In the genomic region with DNA sequence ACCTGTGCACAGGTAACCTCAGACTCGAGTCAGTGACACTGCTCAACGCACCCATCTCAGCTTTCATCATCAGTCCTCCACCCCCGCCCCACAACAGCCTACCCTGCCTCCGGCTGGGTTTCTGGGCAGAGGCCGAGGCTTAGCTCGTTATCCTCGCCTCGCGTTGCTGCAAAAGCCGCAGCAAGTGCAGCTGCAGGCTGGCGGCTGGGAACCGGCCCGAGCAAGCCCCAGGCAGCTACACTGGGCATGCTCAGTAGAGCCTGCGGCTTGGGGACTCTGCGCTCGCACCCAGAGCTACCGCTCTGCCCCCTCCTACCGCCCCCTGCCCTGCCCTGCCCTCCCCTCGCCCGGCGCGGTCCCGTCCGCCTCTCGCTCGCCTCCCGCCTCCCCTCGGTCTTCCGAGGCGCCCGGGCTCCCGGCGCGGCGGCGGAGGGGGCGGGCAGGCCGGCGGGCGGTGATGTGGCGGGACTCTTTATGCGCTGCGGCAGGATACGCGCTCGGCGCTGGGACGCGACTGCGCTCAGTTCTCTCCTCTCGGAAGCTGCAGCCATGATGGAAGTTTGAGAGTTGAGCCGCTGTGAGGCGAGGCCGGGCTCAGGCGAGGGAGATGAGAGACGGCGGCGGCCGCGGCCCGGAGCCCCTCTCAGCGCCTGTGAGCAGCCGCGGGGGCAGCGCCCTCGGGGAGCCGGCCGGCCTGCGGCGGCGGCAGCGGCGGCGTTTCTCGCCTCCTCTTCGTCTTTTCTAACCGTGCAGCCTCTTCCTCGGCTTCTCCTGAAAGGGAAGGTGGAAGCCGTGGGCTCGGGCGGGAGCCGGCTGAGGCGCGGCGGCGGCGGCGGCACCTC, we compare ENCODE assay signal across 9 cellular contexts. TPM values are rescaled to one million over a fixed set of nuclear protein-coding genes. Genes with fewer than 3 reads are reported as not detected.
DNase-seq lines count a peak whose midpoint lies in the region; ATAC-seq, FAIRE-seq and TF ChIP-seq lines count a peak whose summit lies in the region.
"Had no signal": no experiment of that assay in that cellular context is flagged by ENCODE, and none has a peak within 500 bp of the region (broad histone marks: within the 10 kb centered on the region; RNA-seq: fewer than 3 reads in every experiment).

A gene with protein sequence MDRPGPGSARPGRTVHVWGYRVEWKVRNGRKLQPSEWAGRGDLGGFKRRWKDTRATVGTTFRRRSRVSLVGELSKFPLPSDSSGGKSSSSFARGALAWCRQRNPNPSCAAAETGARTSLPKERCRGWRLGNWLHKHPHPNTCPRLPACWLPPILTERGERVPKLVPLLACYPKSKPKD (minus strand): TSS at position 432 of the 842 bp plus-strand sequence. CDS start 1,046 bp downstream, outside the sequence.
A gene (plus strand): TSS at position 524 of the 842 bp plus-strand sequence. CDS start 845 bp downstream, outside the sequence.

- no TSS peak for BruUV-seq in mammary epithelial cell (replicated peaks; lab: Mats Ljungman, UMichigan)

- H3K27me3 Mint-ChIP-seq in WTC11 (ENCODE audit: low read depth) (peaks cover 4% of the 10 kb centered on the region), immature natural killer cell (ENCODE audit: low read depth in 3 of 3) (peaks cover 18 to 34% (median 29%) of the 10 kb centered on the region in 3 donors)

- H2AFZ ChIP-seq in mammary epithelial cell (ENCODE audit: low read depth, low read length): peak within 1 kb of the TSS; percentile 98

- no peaks in the 10 kb centered on the region for H3K9me3 ChIP-seq in mammary epithelial cell (replicated peaks; ENCODE audit: insufficient read depth, low read length)
- H3K9me3 ChIP-seq in small intestine (ENCODE audit: control insufficient read depth, low read depth): no peaks in the 10 kb centered on the region

- H3K4me3 Mint-ChIP-seq in WTC11 (peak within 1 kb of the TSS; percentile 98), immature natural killer cell (peak within 1 kb of the TSS; percentile 96 to 100 (median 98))

- TF ChIP-seq CTCF in WTC11 (IDR thresholded peaks at IDR 0.05) (no peak), mammary epithelial cell (conservative IDR thresholded peaks at IDR 0.05 in 1 of 2, IDR thresholded peaks at IDR 0.05 in 1 of 2; ENCODE audit: extremely low read depth in 1 of 2, insufficient read depth in 1 of 2, low read depth in 1 of 2, low read length in 2 of 2) (no peak)

- H3K27me3 ChIP-seq in mammary epithelial cell (ENCODE audit: insufficient read depth, low read length) (no peaks in the 10 kb centered on the region), small intestine (ENCODE audit: control insufficient read depth in 2 of 2, insufficient read depth in 2 of 2, low read length in 2 of 2) (no peaks in the 10 kb centered on the region)

- peaks cover 38% of the 10 kb centered on the region for H3K4me1 Mint-ChIP-seq in WTC11
- peaks cover 55 to 61% of the 10 kb centered on the region in 2 donors for H3K4me1 Mint-ChIP-seq in immature natural killer cell

- intact Hi-C loops in mammary epithelial cell (cut with micrococcal nuclease): loop anchor here (2.0 to 5.0 kb wide), 3 partner anchors 206 to 609 kb away; a partner anchor contains a TSS

- H3K4me3 ChIP-seq in mammary epithelial cell (replicated peaks in 1 of 3; ENCODE audit: insufficient read depth in 1 of 3, low read depth in 2 of 3, low read length in 3 of 3): peak within 1 kb of the TSS; percentile 51 to 77 (median 68)
- H3K4me3 ChIP-seq in small intestine (ENCODE audit: low read depth in 1 of 2, low read length in 2 of 2): peak within 1 kb of the TSS; percentile 88 to 99

- dilution Hi-C loops in mammary epithelial cell (cut with HindIII; ENCODE audit: low sequenced_read_pairs): no loop called here

- H3K4me2 ChIP-seq in mammary epithelial cell (ENCODE audit: insufficient read depth, low read depth, low read length): peak within 1 kb of the TSS; percentile 96

- WGBS in mammary epithelial cell (ENCODE audit: low coverage, missing lambda C conversion rate): 6% methylated on average over 3 of the region's 88 CpGs
- WGBS in small intestine, 3 donors: 0 to 1% (median 1%) methylated on average over 58 to 88 of the region's 88 CpGs

- in situ Hi-C loops in mammary epithelial cell (cut with MboI; ENCODE audit: low sequenced_read_pairs in 2 of 2): loop anchor here (5.0 to 10.0 kb wide), 2 partner anchors 524 to 691 kb away; no protein-coding TSS in a partner anchor

- H3K9me3 Mint-ChIP-seq in WTC11 (no peaks in the 10 kb centered on the region), immature natural killer cell (no peaks in the 10 kb centered on the region)

- H3K27ac Mint-ChIP-seq in WTC11 (peak within 1 kb of the TSS; percentile 99), immature natural killer cell (peak within 1 kb of the TSS; percentile 93 to 97 (median 96))

- peaks cover 8% of the 10 kb centered on the region for H4K20me1 ChIP-seq in mammary epithelial cell (ENCODE audit: insufficient read depth, low read length)

- FAIRE-seq in small intestine (lab: Jason Lieb, UNC): no peak
- FAIRE-seq: A204.1 had no signal

- H3K4me1 ChIP-seq in mammary epithelial cell (ENCODE audit: insufficient read depth, low read length) (peaks cover 12% of the 10 kb centered on the region), small intestine (ENCODE audit: control insufficient read depth in 2 of 2, insufficient read depth in 1 of 2, low read depth in 1 of 2, low read length in 1 of 2) (peaks cover 0 to 4% of the 10 kb centered on the region in 2 donors)

- peak within 1 kb of the TSS; percentile 77 for H3K9ac ChIP-seq in mammary epithelial cell (ENCODE audit: insufficient read depth, low read length)

- H3K36me3 Mint-ChIP-seq in WTC11: peaks cover 5% of the 10 kb centered on the region
- H3K36me3 Mint-ChIP-seq in immature natural killer cell: peaks cover 0 to 4% (median 0%) of the 10 kb centered on the region in 3 donors

- ATAC-seq in HG03045 (IDR thresholded peaks at IDR 0.05; ENCODE audit: unreplicated experiment): peak; percentile 38
- peak; percentile 70 for ATAC-seq in WTC11

- H3K79me2 ChIP-seq in mammary epithelial cell (ENCODE audit: insufficient read depth, low read length): peaks cover 47% of the 10 kb centered on the region

- H3K36me3 ChIP-seq in mammary epithelial cell (ENCODE audit: insufficient read depth, low read length) (no peaks in the 10 kb centered on the region), small intestine (ENCODE audit: control insufficient read depth in 2 of 2, insufficient read depth in 2 of 2, low read length in 2 of 2) (no peaks in the 10 kb centered on the region)

- CTCF ChIA-PET in WTC11 (lab: Charles Lee): interaction anchor here (0.8 to 2.8 kb wide), 10 partner anchors 13 to 865 kb away, joined by 3 to 19 read pairs (median 5); a partner anchor contains a TSS
- CTCF ChIA-PET in mammary epithelial cell (lab: Charles Lee; ENCODE audit: low non-redundant PET): no interaction called here

- POLR2A ChIA-PET in WTC11 (lab: Charles Lee): interaction anchor here (0.5 to 3.0 kb wide), 15 partner anchors 9 to 1474 kb away, joined by 3 to 24 read pairs (median 3); a partner anchor contains a TSS

- H3K27ac ChIP-seq in mammary epithelial cell (ENCODE audit: insufficient read depth, low read depth, low read length): peak within 1 kb of the TSS; percentile 69
- peak within 1 kb of the TSS; percentile 94 to 98 for H3K27ac ChIP-seq in small intestine (ENCODE audit: low read depth in 1 of 2, low read length in 1 of 2)

- DNase-seq in NCI-H1417 (lab: John Stamatoyannopoulos, UW) (peak; percentile 76 to 89 (median 88)), NCI-H1417 treated with DMSO at 0.1 percent for 48 hours (lab: John Stamatoyannopoulos, UW) (no peak), NCI-H2171 treated with DMSO at 0.1 percent for 48 hours (lab: John Stamatoyannopoulos, UW) (peak; percentile 89), WTC11 (ENCODE audit: low spot score) (peak; percentile 84), mammary epithelial cell (peak; percentile 92), immature natural killer cell (peak; percentile 81 to 85 (median 83)), small intestine (peak; percentile 86)

TF ChIP-seq in WTC11, 78 proteins besides CTCF, POLR2A, EP300 and RAD21 (continues in another document):
- TF ChIP-seq TEAD1 (CRISPR knock-in tag; IDR thresholded peaks at IDR 0.05) (peak; percentile 82), TCF7 (CRISPR knock-in tag; IDR thresholded peaks at IDR 0.05; ENCODE audit: low read depth) (no peak), RELA (CRISPR knock-in tag; IDR thresholded peaks at IDR 0.05; ENCODE audit: borderline replicate concordance) (no peak), KAT7 (CRISPR knock-in tag; IDR thresholded peaks at IDR 0.05; ENCODE audit: borderline replicate concordance) (peak; percentile 97; the same call in 1 of the 2 replicates), IRF2 (CRISPR knock-in tag; IDR thresholded peaks at IDR 0.05; ENCODE audit: borderline replicate concordance, low read depth) (no peak), ZNF396 (CRISPR knock-in tag; IDR thresholded peaks at IDR 0.05; ENCODE audit: borderline replicate concordance) (no peak), SMAD4 (CRISPR knock-in tag; IDR thresholded peaks at IDR 0.05) (no peak), EMX1 (CRISPR knock-in tag; IDR thresholded peaks at IDR 0.05) (no peak), NR3C1 (CRISPR knock-in tag; conservative IDR thresholded peaks at IDR 0.05; ENCODE audit: low read depth) (no peak), CREB1 (CRISPR knock-in tag; IDR thresholded peaks at IDR 0.05) (no peak)
- TF ChIP-seq, protein P1, sequence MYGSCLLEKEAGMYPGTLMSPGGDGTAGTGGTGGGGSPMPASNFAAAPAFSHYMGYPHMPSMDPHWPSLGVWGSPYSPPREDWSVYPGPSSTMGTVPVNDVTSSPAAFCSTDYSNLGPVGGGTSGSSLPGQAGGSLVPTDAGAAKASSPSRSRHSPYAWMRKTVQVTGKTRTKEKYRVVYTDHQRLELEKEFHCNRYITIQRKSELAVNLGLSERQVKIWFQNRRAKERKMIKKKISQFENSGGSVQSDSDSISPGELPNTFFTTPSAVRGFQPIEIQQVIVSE (CRISPR knock-in tag; IDR thresholded peaks at IDR 0.05; ENCODE audit: borderline replicate concordance): no peak
- TF ChIP-seq, protein P2, sequence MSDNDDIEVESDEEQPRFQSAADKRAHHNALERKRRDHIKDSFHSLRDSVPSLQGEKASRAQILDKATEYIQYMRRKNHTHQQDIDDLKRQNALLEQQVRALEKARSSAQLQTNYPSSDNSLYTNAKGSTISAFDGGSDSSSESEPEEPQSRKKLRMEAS (CRISPR knock-in tag; IDR thresholded peaks at IDR 0.05): peak; percentile 62; the same call in 1 of the 2 replicates

RNA-seq across cellular contexts. Expression of the first gene that starts in this region (rescaled TPM):
- 0.52 to 1.1 TPM (median 1.0 TPM) in 3 replicates for total RNA-seq in WTC11 (2021)
- total RNA-seq in mammary epithelial cell: 1 to 10 TPM; 1.0 to 1.2 TPM
- polyA plus RNA-seq in mammary epithelial cell: 0.50 TPM
- polyA minus RNA-seq in mammary epithelial cell: not detected
- under 1 TPM in 2 of 3 donors, not detected in 1; 0.06 to 0.17 TPM for polyA plus RNA-seq in immature natural killer cell
- under 1 TPM in 2 of 3 donors, not detected in 1; 0.27 to 0.55 TPM for polyA plus RNA-seq in small intestine

RNA-seq across cellular contexts. Expression of the second gene that starts in this region (rescaled TPM):
- total RNA-seq in WTC11 (2021) (44.5 to 54.2 TPM (median 45.6 TPM) in 3 replicates), mammary epithelial cell (100 to 1,000 TPM in 1 of 2 donors, 10 to 100 TPM in 1; 60.5 to 104 TPM)
- polyA plus RNA-seq in mammary epithelial cell (16.3 TPM), immature natural killer cell (10 to 100 TPM; 18.0 to 33.5 (median 30.6) TPM), small intestine (10 to 100 TPM; 18.8 to 30.5 (median 24.8) TPM)
- 37.8 TPM for polyA minus RNA-seq in mammary epithelial cell
